9 cellular contexts compared by ENCODE assay signal in genomic region chr5:81748556-81748955, GRCh38. TPM values are rescaled to one million over a fixed set of nuclear protein-coding genes. Genes with fewer than 3 reads are reported as not detected.
A peak's percentile ranks its signal among the peaks of the same experiment; 100 is the strongest.
DNase-seq lines count a peak whose midpoint lies in the region; ATAC-seq and TF ChIP-seq lines count a peak whose summit lies in the region.
"Had no signal": no experiment of that assay in that cellular context is flagged by ENCODE, and none has a peak within 500 bp of the region (broad histone marks: within the 10 kb centered on the region; RNA-seq: fewer than 3 reads in every experiment).

No MANE protein-coding gene starts in this region.

- intact Hi-C loops in activated CD4-positive, alpha-beta T cell treated with anti-CD3 and anti-CD28 coated beads, Interleukin-2, amount 10 ng/mL, durations not matched to agents 24 days and 14 days (cut with micrococcal nuclease), result no loop called here
- intact Hi-C loops in thyroid gland (cut with DNase I), result no loop called here

- 76 to 79% methylated on average over 3 of the region's 3 CpGs for WGBS in thyroid gland, 2 donors

- H3K4me1 Mint-ChIP-seq in activated CD4-positive, alpha-beta T cell treated with anti-CD3 and anti-CD28 coated beads, Interleukin-2, amount 10 ng/mL, durations not matched to agents 24 days and 14 days, result peaks cover 16% of the 10 kb centered on the region
- peaks cover 23 to 43% of the 10 kb centered on the region in 2 donors for H3K4me1 Mint-ChIP-seq in stimulated activated naive B cell treated with anti-CD40 and anti-IgM and Interleukin-4, amounts not matched to agents 10 μg/mL and 1 μg/mL and 100 μg/mL, for 72 hours

- peak overlapping the region in 1 of 3 donors; percentile 90 for H3K27ac ChIP-seq in thyroid gland
- H3K27ac ChIP-seq: epithelial cell of prostate had no signal

- H3K4me3 Mint-ChIP-seq in activated CD4-positive, alpha-beta T cell treated with anti-CD3 and anti-CD28 coated beads, Interleukin-2, amount 10 ng/mL, durations not matched to agents 24 days and 14 days, result peak overlapping the region; percentile 89
- peak overlapping the region; percentile 93 for H3K4me3 Mint-ChIP-seq in stimulated activated naive B cell treated with anti-CD40 and anti-IgM and Interleukin-4, amounts not matched to agents 10 μg/mL and 1 μg/mL and 100 μg/mL, for 72 hours

- no peak for ATAC-seq in stimulated activated naive B cell treated with anti-CD40 and anti-IgM and Interleukin-4, amounts not matched to agents 10 μg/mL and 1 μg/mL and 100 μg/mL, for 72 hours (replicated peaks)
- no peak for ATAC-seq in HG02642 (IDR thresholded peaks at IDR 0.05; ENCODE audit: poor library complexity, unreplicated experiment)

- H3K27ac Mint-ChIP-seq in activated CD4-positive, alpha-beta T cell treated with anti-CD3 and anti-CD28 coated beads, Interleukin-2, amount 10 ng/mL, durations not matched to agents 24 days and 14 days, result no peak overlapping the region
- H3K27ac Mint-ChIP-seq in stimulated activated naive B cell treated with anti-CD40 and anti-IgM and Interleukin-4, amounts not matched to agents 10 μg/mL and 1 μg/mL and 100 μg/mL, for 72 hours, result peak overlapping the region; percentile 5

- no peak overlapping the region for H3K4me3 ChIP-seq in fibroblast of mammary gland (ENCODE audit: control insufficient read depth, low read depth, low read length)
- H3K4me3 ChIP-seq in thyroid gland (replicated peaks in 1 of 3), result no peak overlapping the region

- no peaks in the 10 kb centered on the region for H3K36me3 ChIP-seq in thyroid gland

- H3K4me1 ChIP-seq in thyroid gland, result peaks cover 11 to 14% of the 10 kb centered on the region in 2 donors

- no peaks in the 10 kb centered on the region for H3K9me3 ChIP-seq in thyroid gland

- no peak for DNase-seq in activated CD4-positive, alpha-beta T cell treated with anti-CD3 and anti-CD28 coated beads, Interleukin-2, amount 10 ng/mL, durations not matched to agents 24 days and 14 days
- DNase-seq in activated CD4-positive, alpha-beta T cell treated with anti-CD3 and anti-CD28 coated beads for 1 hour, result no peak
- peak; percentile 20 for DNase-seq in OCI-M1 (lab: John Stamatoyannopoulos, UW)
- DNase-seq in fibroblast of mammary gland (ENCODE audit: low read depth), result peak; percentile 26
- DNase-seq in stimulated activated naive B cell treated with anti-CD40 and anti-IgM and Interleukin-4, amounts not matched to agents 10 μg/mL and 1 μg/mL and 100 μg/mL, for 72 hours, result no peak
- no peak for DNase-seq in HuH-7 (ENCODE audit: low spot score)
- DNase-seq in thyroid gland, result no peak

- no peak for TF ChIP-seq POLR2A in thyroid gland (IDR thresholded peaks at IDR 0.05)

- H3K9me3 Mint-ChIP-seq in activated CD4-positive, alpha-beta T cell treated with anti-CD3 and anti-CD28 coated beads, Interleukin-2, amount 10 ng/mL, durations not matched to agents 24 days and 14 days, result no peaks in the 10 kb centered on the region
- H3K9me3 Mint-ChIP-seq in stimulated activated naive B cell treated with anti-CD40 and anti-IgM and Interleukin-4, amounts not matched to agents 10 μg/mL and 1 μg/mL and 100 μg/mL, for 72 hours, result no peaks in the 10 kb centered on the region

- no peak for TF ChIP-seq CTCF in fibroblast of mammary gland (conservative IDR thresholded peaks at IDR 0.05; ENCODE audit: control insufficient read depth, insufficient read depth, low read depth, low read length)
- no peak for TF ChIP-seq CTCF in thyroid gland (IDR thresholded peaks at IDR 0.05)

- H3K27me3 Mint-ChIP-seq in activated CD4-positive, alpha-beta T cell treated with anti-CD3 and anti-CD28 coated beads, Interleukin-2, amount 10 ng/mL, durations not matched to agents 24 days and 14 days, result peaks cover 24% of the 10 kb centered on the region
- no peaks in the 10 kb centered on the region for H3K27me3 Mint-ChIP-seq in stimulated activated naive B cell treated with anti-CD40 and anti-IgM and Interleukin-4, amounts not matched to agents 10 μg/mL and 1 μg/mL and 100 μg/mL, for 72 hours

- H3K27me3 ChIP-seq in thyroid gland, result no peaks in the 10 kb centered on the region

- H3K36me3 Mint-ChIP-seq in activated CD4-positive, alpha-beta T cell treated with anti-CD3 and anti-CD28 coated beads, Interleukin-2, amount 10 ng/mL, durations not matched to agents 24 days and 14 days (ENCODE audit: low read depth), result no peaks in the 10 kb centered on the region
- peaks cover 4 to 5% of the 10 kb centered on the region in 2 donors for H3K36me3 Mint-ChIP-seq in stimulated activated naive B cell treated with anti-CD40 and anti-IgM and Interleukin-4, amounts not matched to agents 10 μg/mL and 1 μg/mL and 100 μg/mL, for 72 hours

RNA-seq across cellular contexts. Expression of gene SSBP2, which starts 2.3 kb away (rescaled TPM):
- 13.1 and 13.4 TPM in 2 replicates for total RNA-seq in activated CD4-positive, alpha-beta T cell treated with anti-CD3 and anti-CD28 coated beads, Interleukin-2, amount 10 ng/mL, durations not matched to agents 24 days and 14 days
- total RNA-seq in thyroid gland, result 10 to 100 TPM; 38.6 to 58.5 (median 51.8) TPM

Comparison
In these comparisons a context has a peak if more than half of its experiments do, and no peak if none do; other contexts are left out.
1. DNase-seq: peak in OCI-M1 (single experiment) and fibroblast of mammary gland (single experiment); none in activated CD4-positive, alpha-beta T cell treated with anti-CD3 and anti-CD28 coated beads, Interleukin-2, amount 10 ng/mL, durations not matched to agents 24 days and 14 days (single experiment), activated CD4-positive, alpha-beta T cell treated with anti-CD3 and anti-CD28 coated beads for 1 hour (single experiment), stimulated activated naive B cell treated with anti-CD40 and anti-IgM and Interleukin-4, amounts not matched to agents 10 μg/mL and 1 μg/mL and 100 μg/mL, for 72 hours (single experiment), HuH-7 (single experiment) and thyroid gland (0 of 2).